17 cellular contexts compared by ENCODE assay signal in the genomic region with DNA sequence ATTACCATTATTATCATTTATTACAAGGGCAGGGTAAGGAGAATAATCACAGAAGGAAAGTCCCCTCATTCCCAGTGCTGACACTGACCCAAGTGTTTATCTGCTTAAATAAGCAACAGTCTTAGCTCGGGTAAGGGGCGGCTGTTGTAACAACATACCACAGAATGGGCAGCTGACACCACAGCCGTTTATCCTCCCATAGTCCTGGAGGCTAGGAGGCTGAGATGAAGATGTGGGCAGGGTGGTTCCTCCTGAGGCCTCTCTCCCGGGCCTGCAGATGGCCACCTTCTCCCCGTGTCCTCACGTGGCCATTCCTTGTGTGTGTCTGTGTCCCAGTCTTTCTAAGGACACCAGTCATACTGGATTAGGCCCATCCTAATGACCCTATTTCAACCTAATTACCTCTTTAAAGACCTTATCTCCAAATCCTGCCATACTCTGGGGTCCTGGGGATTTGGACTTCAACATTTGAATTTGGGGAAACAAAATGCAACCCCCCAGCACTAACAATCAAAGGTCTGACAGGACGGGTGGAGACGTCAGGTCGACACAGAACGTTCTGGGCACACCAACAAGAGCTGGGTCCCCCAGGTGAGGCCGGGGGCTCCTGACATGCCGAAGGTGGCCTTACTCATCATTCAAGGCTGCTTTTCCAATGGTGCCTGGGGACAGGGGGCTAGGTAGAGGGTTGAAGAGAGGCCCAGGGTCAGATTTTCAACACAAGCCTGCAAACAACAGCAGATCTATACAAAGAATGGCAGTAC.
DNase-seq lines count a peak whose midpoint lies in the region; ATAC-seq and TF ChIP-seq lines count a peak whose summit lies in the region.
"Had no signal": no experiment of that assay in that cellular context is flagged by ENCODE, and none has a peak within 500 bp of the region (broad histone marks: within the 10 kb centered on the region; RNA-seq: fewer than 3 reads in every experiment).

No MANE protein-coding gene starts in this region.

- H3K4me3 Mint-ChIP-seq in Caco-2 (ENCODE audit: unreplicated experiment): no peak overlapping the region
- H3K4me3 Mint-ChIP-seq in Calu3 (ENCODE audit: low read depth, unreplicated experiment): no peak overlapping the region
- H3K4me3 Mint-ChIP-seq in naive thymus-derived CD8-positive, alpha-beta T cell: no peak overlapping the region
- H3K4me3 Mint-ChIP-seq: activated naive CD8-positive, alpha-beta T cell treated with anti-CD3 and anti-CD28 coated beads, Interleukin-2, amount 50 U/mL, for 24 hours; activated T-cell treated with anti-CD3 and anti-CD28 coated beads, Interleukin-2, amount 50 U/mL, for 72 hours had no signal

- H3K4me1 ChIP-seq in Caco-2 (peaks cover 43% of the 10 kb centered on the region), SJCRH30 (peaks cover 37% of the 10 kb centered on the region), psoas muscle (peaks cover 29% of the 10 kb centered on the region), uterus (peaks cover 0 to 3% of the 10 kb centered on the region in 2 donors)

- H3K9me3 Mint-ChIP-seq in Caco-2 (ENCODE audit: unreplicated experiment): no peaks in the 10 kb centered on the region
- H3K9me3 Mint-ChIP-seq in Calu3 (ENCODE audit: low read depth, unreplicated experiment): no peaks in the 10 kb centered on the region
- peaks cover 0 to 2% (median 0%) of the 10 kb centered on the region in 9 donors for H3K9me3 Mint-ChIP-seq in naive thymus-derived CD8-positive, alpha-beta T cell
- H3K9me3 Mint-ChIP-seq: activated naive CD8-positive, alpha-beta T cell treated with anti-CD3 and anti-CD28 coated beads, Interleukin-2, amount 50 U/mL, for 24 hours; activated T-cell treated with anti-CD3 and anti-CD28 coated beads, Interleukin-2, amount 50 U/mL, for 72 hours had no signal

- peaks cover 29% of the 10 kb centered on the region for H3K4me1 Mint-ChIP-seq in Caco-2 (ENCODE audit: low read depth, unreplicated experiment)
- peaks cover 35% of the 10 kb centered on the region for H3K4me1 Mint-ChIP-seq in Calu3 (ENCODE audit: low read depth, unreplicated experiment)
- H3K4me1 Mint-ChIP-seq in naive thymus-derived CD8-positive, alpha-beta T cell: peaks cover 0 to 3% (median 0%) of the 10 kb centered on the region in 4 donors

- intact Hi-C loops in Caco-2 (cut with micrococcal nuclease; ENCODE audit: unreplicated experiment): no loop called here
- intact Hi-C loops in psoas muscle (cut with DNase I): loop anchor here (5.0 kb wide), 2 partner anchors 41 to 94 kb away; a partner anchor contains a TSS
- intact Hi-C loops in Calu3 (cut with micrococcal nuclease; ENCODE audit: unreplicated experiment): no loop called here
- intact Hi-C loops in uterus (cut with DNase I; ENCODE audit: low total_unique reads): no loop called here

- no peak for ATAC-seq in psoas muscle
- ATAC-seq in naive thymus-derived CD8-positive, alpha-beta T cell: no peak
- ATAC-seq: activated naive CD8-positive, alpha-beta T cell treated with anti-CD3 and anti-CD28 coated beads, Interleukin-2, amount 50 U/mL, for 24 hours; activated T-cell treated with anti-CD3 and anti-CD28 coated beads, Interleukin-2, amount 50 U/mL, for 72 hours; esophagus mucosa; HCT116; K562; left lung had no signal

- peaks cover 4% of the 10 kb centered on the region; the same call in 1 of the 2 replicates for H3K36me3 ChIP-seq in Caco-2 (ENCODE audit: control insufficient read depth, insufficient read depth, low read length)
- no peaks in the 10 kb centered on the region; the same call in 1 of the 2 replicates for H3K36me3 ChIP-seq in SJCRH30
- H3K36me3 ChIP-seq in psoas muscle (ENCODE audit: insufficient read depth in 1 of 2, low read depth in 1 of 2): no peaks in the 10 kb centered on the region
- H3K36me3 ChIP-seq in uterus: no peaks in the 10 kb centered on the region
- H3K36me3 ChIP-seq: left lung, neutrophil had no signal

- H3K9me3 ChIP-seq in Caco-2 (no peaks in the 10 kb centered on the region), SJCRH30 (replicated peaks) (no peaks in the 10 kb centered on the region), psoas muscle (no peaks in the 10 kb centered on the region), uterus (no peaks in the 10 kb centered on the region)
- H3K9me3 ChIP-seq: left lung, neutrophil had no signal

- no peak for TF ChIP-seq POLR2A in uterus (IDR thresholded peaks at IDR 0.05)

- H3K27me3 ChIP-seq in Caco-2 (replicated peaks; ENCODE audit: control insufficient read depth, insufficient read depth, low read length) (no peaks in the 10 kb centered on the region), SJCRH30 (no peaks in the 10 kb centered on the region), psoas muscle (ENCODE audit: insufficient read depth in 3 of 3, low read length in 2 of 3) (no peaks in the 10 kb centered on the region), uterus (no peaks in the 10 kb centered on the region)
- H3K27me3 ChIP-seq: left lung, neutrophil had no signal

- H3K27ac ChIP-seq in SJCRH30: peak overlapping the region; percentile 73
- H3K27ac ChIP-seq in psoas muscle: peak overlapping the region; percentile 16
- no peak overlapping the region for H3K27ac ChIP-seq in uterus
- H3K27ac ChIP-seq: left lung, neutrophil had no signal

- POLR2A ChIA-PET in Caco-2 (lab: Charles Lee): no interaction called here
- POLR2A ChIA-PET in naive thymus-derived CD8-positive, alpha-beta T cell (lab: Charles Lee): no interaction called here

- H3K27ac Mint-ChIP-seq in Caco-2 (ENCODE audit: unreplicated experiment) (peak overlapping the region; percentile 55), Calu3 (ENCODE audit: unreplicated experiment) (no peak overlapping the region)
- no peak overlapping the region for H3K27ac Mint-ChIP-seq in naive thymus-derived CD8-positive, alpha-beta T cell
- H3K27ac Mint-ChIP-seq: activated naive CD8-positive, alpha-beta T cell treated with anti-CD3 and anti-CD28 coated beads, Interleukin-2, amount 50 U/mL, for 24 hours; activated T-cell treated with anti-CD3 and anti-CD28 coated beads, Interleukin-2, amount 50 U/mL, for 72 hours had no signal

- no peak overlapping the region for H3K4me3 ChIP-seq in Caco-2 (ENCODE audit: low read depth, low read length)
- H3K4me3 ChIP-seq in SJCRH30: no peak overlapping the region
- no peak overlapping the region for H3K4me3 ChIP-seq in psoas muscle
- H3K4me3 ChIP-seq in uterus: no peak overlapping the region
- H3K4me3 ChIP-seq: K562, left lung had no signal

- 69 to 82% (median 73%) methylated on average over 12 of the region's 12 CpGs for WGBS in psoas muscle, 3 donors

- BruUV-seq in Caco-2 (replicated peaks; lab: Mats Ljungman, UMichigan) (no TSS peak), Calu3 (replicated peaks; lab: Mats Ljungman, UMichigan) (no TSS peak)

- no peaks in the 10 kb centered on the region for H3K27me3 Mint-ChIP-seq in Caco-2 (ENCODE audit: insufficient read depth, unreplicated experiment)
- no peaks in the 10 kb centered on the region for H3K27me3 Mint-ChIP-seq in Calu3 (ENCODE audit: unreplicated experiment)
- H3K27me3 Mint-ChIP-seq in naive thymus-derived CD8-positive, alpha-beta T cell: peaks cover 0 to 9% (median 2%) of the 10 kb centered on the region in 5 donors
- H3K27me3 Mint-ChIP-seq: activated naive CD8-positive, alpha-beta T cell treated with anti-CD3 and anti-CD28 coated beads, Interleukin-2, amount 50 U/mL, for 24 hours had no signal

- CTCF ChIA-PET in Caco-2 (lab: Charles Lee): interaction anchor here (1.0 kb wide), 1 partner anchor 18 kb away, joined by 6 read pairs; no protein-coding TSS in a partner anchor
- CTCF ChIA-PET in Calu3 (lab: Charles Lee): no interaction called here

- no peak for DNase-seq in Caco-2
- peak; percentile 82 to 83 for DNase-seq in SJCRH30
- DNase-seq in islet precursor cell: peak; percentile 51
- DNase-seq in psoas muscle: no peak
- DNase-seq in Calu3: no peak
- no peak for DNase-seq in uterus
- no peak for DNase-seq in epidermal melanocyte (ENCODE audit: insufficient read length, low spot score)
- DNase-seq in naive thymus-derived CD8-positive, alpha-beta T cell: no peak
- DNase-seq: activated naive CD8-positive, alpha-beta T cell treated with anti-CD3 and anti-CD28 coated beads, Interleukin-2, amount 50 U/mL, for 24 hours; activated T-cell treated with anti-CD3 and anti-CD28 coated beads, Interleukin-2, amount 50 U/mL, for 72 hours; COR-L47; NCI-H1417 had no signal

- TF ChIP-seq CTCF in Caco-2 (IDR thresholded peaks at IDR 0.05; ENCODE audit: insufficient read depth in 1 of 2, low read depth in 1 of 2, low read length in 1 of 2, severe bottlenecking in 1 of 2, unreplicated experiment in 1 of 2) (no peak), psoas muscle (IDR thresholded peaks at IDR 0.05) (no peak), Calu3 (IDR thresholded peaks at IDR 0.05; ENCODE audit: unreplicated experiment) (no peak), uterus (IDR thresholded peaks at IDR 0.05) (no peak)

- H3K36me3 Mint-ChIP-seq in Caco-2 (ENCODE audit: insufficient read depth, unreplicated experiment) (peaks cover 95% of the 10 kb centered on the region), Calu3 (ENCODE audit: insufficient read depth, unreplicated experiment) (peaks cover 17% of the 10 kb centered on the region)
- no peaks in the 10 kb centered on the region for H3K36me3 Mint-ChIP-seq in naive thymus-derived CD8-positive, alpha-beta T cell

Comparison
In these comparisons a context has a peak if more than half of its experiments do, and no peak if none do; other contexts are left out.
1. DNase-seq: peak in SJCRH30 (2 of 2) and islet precursor cell (single experiment); none in Caco-2 (0 of 2), psoas muscle (0 of 2), Calu3 (single experiment), uterus (0 of 2), epidermal melanocyte (single experiment) and naive thymus-derived CD8-positive, alpha-beta T cell (0 of 10).
2. H3K27ac ChIP-seq: peak in SJCRH30 (single experiment) and psoas muscle (single experiment); none in uterus (0 of 2).
3. intact Hi-C loops: an anchor here in psoas muscle (5.0 kb wide); none called in Caco-2, Calu3 and uterus.